10 cellular contexts compared by ENCODE assay signal in the genomic region with DNA sequence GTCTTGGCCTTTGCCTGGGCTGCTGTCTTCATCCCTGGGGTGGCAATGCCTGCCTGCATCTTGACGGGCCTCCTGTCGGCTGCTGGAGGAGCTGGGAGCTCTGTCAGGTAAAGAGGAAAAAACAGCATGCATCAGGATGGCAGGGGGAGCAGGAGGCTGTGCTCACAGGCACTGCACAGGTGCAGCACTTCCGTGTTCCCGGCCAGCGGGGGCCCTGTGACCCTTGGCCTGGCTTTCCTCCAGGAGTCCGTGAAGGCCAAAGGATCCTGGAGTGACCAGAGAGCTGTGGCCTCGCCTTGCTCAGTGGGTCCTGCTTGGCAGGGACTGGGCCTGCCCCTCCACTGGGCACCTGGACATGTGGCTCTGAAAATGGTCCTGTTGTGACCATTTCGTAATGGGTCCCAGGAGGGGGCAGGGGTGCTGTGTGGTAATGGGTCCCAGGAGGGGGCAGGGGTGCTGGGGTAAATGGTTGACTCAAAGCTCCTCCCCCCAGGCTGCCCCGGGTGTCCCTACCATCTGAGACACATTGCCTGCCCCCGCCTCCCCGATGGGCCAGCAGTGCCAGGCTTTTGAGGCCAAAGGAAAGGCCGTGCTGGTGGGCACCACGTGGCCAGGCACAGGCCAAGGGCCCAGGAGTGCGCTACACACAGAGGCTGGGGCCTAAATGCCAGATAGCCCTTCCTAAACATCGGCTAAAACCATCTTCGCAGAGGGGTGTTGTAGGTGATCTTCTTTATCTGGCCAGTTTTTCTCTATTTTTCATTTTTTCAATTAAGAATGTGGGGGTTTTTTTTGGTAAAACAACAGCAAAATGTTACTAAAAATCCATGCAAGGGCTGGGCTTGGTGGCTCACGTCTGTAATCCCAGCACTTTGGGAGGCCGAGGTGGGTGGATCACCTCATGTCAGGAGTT. TPM values are rescaled to one million over a fixed set of nuclear protein-coding genes. Genes with fewer than 3 reads are reported as not detected.
DNase-seq lines count a peak whose midpoint lies in the region; ATAC-seq and TF ChIP-seq lines count a peak whose summit lies in the region.
"Had no signal": no experiment of that assay in that cellular context is flagged by ENCODE, and none has a peak within 500 bp of the region (broad histone marks: within the 10 kb centered on the region; RNA-seq: fewer than 3 reads in every experiment).

No MANE protein-coding gene starts in this region.

- H2AFZ ChIP-seq in mammary epithelial cell (ENCODE audit: low read depth, low read length): no peak overlapping the region

- H3K9ac ChIP-seq in mammary epithelial cell (ENCODE audit: insufficient read depth, low read length): no peak overlapping the region

- H3K4me1 ChIP-seq in breast epithelium (peaks cover 41 to 60% of the 10 kb centered on the region in 2 donors), mammary epithelial cell (ENCODE audit: insufficient read depth, low read length) (peaks cover 44% of the 10 kb centered on the region), upper lobe of left lung (peaks cover 50 to 82% (median 69%) of the 10 kb centered on the region in 4 donors)

- no peaks in the 10 kb centered on the region for H3K27me3 Mint-ChIP-seq in activated T-helper 2 cell treated with anti-CD3 and anti-CD28 coated beads, Interferon-gamma antibody, Interleukin-2, Interleukin-4, amounts not matched to agents 10 μg/mL and 5 μg/mL and 100 μg/mL, durations not matched to agents 14 hours and 24 hours and 36 hours (ENCODE audit: low read depth)

- H4K20me1 ChIP-seq in mammary epithelial cell (ENCODE audit: insufficient read depth, low read length): peaks cover 3% of the 10 kb centered on the region

- intact Hi-C loops in breast epithelium (cut with DNase I; ENCODE audit: low total_unique reads): no loop called here
- intact Hi-C loops in mammary epithelial cell (cut with micrococcal nuclease): loop anchor here (10.0 kb wide), 1 partner anchor 193 kb away; no protein-coding TSS in a partner anchor
- intact Hi-C loops in activated T-helper 2 cell treated with anti-CD3 and anti-CD28 coated beads, Interferon-gamma antibody, Interleukin-2, Interleukin-4, amounts not matched to agents 10 μg/mL and 5 μg/mL and 100 μg/mL, durations not matched to agents 14 hours and 24 hours and 36 hours (cut with micrococcal nuclease): loop anchor here (5.0 kb wide), 1 partner anchor 50 kb away; no protein-coding TSS in a partner anchor

- no peak for DNase-seq in breast epithelium (ENCODE audit: low spot score in 2 of 2)
- DNase-seq in mammary epithelial cell: no peak
- DNase-seq in activated T-helper 2 cell treated with anti-CD3 and anti-CD28 coated beads, Interferon-gamma antibody, Interleukin-2, Interleukin-4, amounts not matched to agents 10 μg/mL and 5 μg/mL and 100 μg/mL, durations not matched to agents 14 hours and 24 hours and 36 hours (ENCODE audit: low spot score): no peak
- peak; percentile 9 for DNase-seq in myocyte (ENCODE audit: low read depth)
- peak in 1 of 2 donors; percentile 75 for DNase-seq in upper lobe of left lung
- DNase-seq in NCI-H774 (lab: John Stamatoyannopoulos, UW): no peak
- DNase-seq in GM20000 (ENCODE audit: low spot score): no peak
- DNase-seq: NCI-H748 treated with DMSO at 0.1 percent for 48 hours had no signal

- no peaks in the 10 kb centered on the region for H3K27me3 ChIP-seq in breast epithelium
- no peaks in the 10 kb centered on the region for H3K27me3 ChIP-seq in mammary epithelial cell (ENCODE audit: insufficient read depth, low read length)
- H3K27me3 ChIP-seq in upper lobe of left lung: no peaks in the 10 kb centered on the region
- H3K27me3 ChIP-seq: gastroesophageal sphincter had no signal

- H3K4me3 ChIP-seq in breast epithelium (no peak overlapping the region), mammary epithelial cell (replicated peaks in 1 of 3; ENCODE audit: insufficient read depth in 1 of 3, low read depth in 2 of 3, low read length in 3 of 3) (no peak overlapping the region), upper lobe of left lung (no peak overlapping the region)
- H3K4me3 ChIP-seq: gastroesophageal sphincter had no signal

- no peak overlapping the region for H3K4me2 ChIP-seq in mammary epithelial cell (ENCODE audit: insufficient read depth, low read depth, low read length)

- no TSS peak for BruUV-seq in mammary epithelial cell (replicated peaks; lab: Mats Ljungman, UMichigan)

- 94% methylated on average over 13 of the region's 18 CpGs for WGBS in mammary epithelial cell (ENCODE audit: low coverage, missing lambda C conversion rate)
- 74 to 81% methylated on average over 12 to 18 of the region's 18 CpGs for WGBS in upper lobe of left lung, 2 donors

- H3K36me3 Mint-ChIP-seq in activated T-helper 2 cell treated with anti-CD3 and anti-CD28 coated beads, Interferon-gamma antibody, Interleukin-2, Interleukin-4, amounts not matched to agents 10 μg/mL and 5 μg/mL and 100 μg/mL, durations not matched to agents 14 hours and 24 hours and 36 hours (ENCODE audit: low read depth): peaks cover 8% of the 10 kb centered on the region

- TF ChIP-seq EP300 in upper lobe of left lung (IDR thresholded peaks at IDR 0.05): no peak

- H3K79me2 ChIP-seq in mammary epithelial cell (ENCODE audit: insufficient read depth, low read length): peaks cover 15% of the 10 kb centered on the region

- TF ChIP-seq CTCF in breast epithelium (IDR thresholded peaks at IDR 0.05) (no peak), mammary epithelial cell (conservative IDR thresholded peaks at IDR 0.05 in 1 of 2, IDR thresholded peaks at IDR 0.05 in 1 of 2; ENCODE audit: extremely low read depth in 1 of 2, insufficient read depth in 1 of 2, low read depth in 1 of 2, low read length in 2 of 2) (no peak), upper lobe of left lung (IDR thresholded peaks at IDR 0.05) (no peak), GM20000 (IDR thresholded peaks at IDR 0.05; ENCODE audit: extremely low read depth, missing control alignments) (no peak)

- TF ChIP-seq POLR2A in breast epithelium (IDR thresholded peaks at IDR 0.05): no peak
- no peak for TF ChIP-seq POLR2A in upper lobe of left lung (IDR thresholded peaks at IDR 0.05)

- in situ Hi-C loops in mammary epithelial cell (cut with MboI; ENCODE audit: low sequenced_read_pairs in 2 of 2): no loop called here

- H3K27ac Mint-ChIP-seq in activated T-helper 2 cell treated with anti-CD3 and anti-CD28 coated beads, Interferon-gamma antibody, Interleukin-2, Interleukin-4, amounts not matched to agents 10 μg/mL and 5 μg/mL and 100 μg/mL, durations not matched to agents 14 hours and 24 hours and 36 hours: peak overlapping the region; percentile 53

- no peaks in the 10 kb centered on the region for H3K36me3 ChIP-seq in breast epithelium
- H3K36me3 ChIP-seq in mammary epithelial cell (ENCODE audit: insufficient read depth, low read length): no peaks in the 10 kb centered on the region
- H3K36me3 ChIP-seq in upper lobe of left lung: no peaks in the 10 kb centered on the region
- H3K36me3 ChIP-seq: gastroesophageal sphincter had no signal

- peaks cover 11% of the 10 kb centered on the region for H3K4me1 Mint-ChIP-seq in activated T-helper 2 cell treated with anti-CD3 and anti-CD28 coated beads, Interferon-gamma antibody, Interleukin-2, Interleukin-4, amounts not matched to agents 10 μg/mL and 5 μg/mL and 100 μg/mL, durations not matched to agents 14 hours and 24 hours and 36 hours (ENCODE audit: low read depth)

- dilution Hi-C loops in mammary epithelial cell (cut with HindIII; ENCODE audit: low sequenced_read_pairs): no loop called here

- H3K4me3 Mint-ChIP-seq in activated T-helper 2 cell treated with anti-CD3 and anti-CD28 coated beads, Interferon-gamma antibody, Interleukin-2, Interleukin-4, amounts not matched to agents 10 μg/mL and 5 μg/mL and 100 μg/mL, durations not matched to agents 14 hours and 24 hours and 36 hours (ENCODE audit: low read depth): no peak overlapping the region

- H3K9me3 Mint-ChIP-seq in activated T-helper 2 cell treated with anti-CD3 and anti-CD28 coated beads, Interferon-gamma antibody, Interleukin-2, Interleukin-4, amounts not matched to agents 10 μg/mL and 5 μg/mL and 100 μg/mL, durations not matched to agents 14 hours and 24 hours and 36 hours: no peaks in the 10 kb centered on the region

- CTCF ChIA-PET in mammary epithelial cell (lab: Charles Lee; ENCODE audit: low non-redundant PET): no interaction called here

- H3K9me3 ChIP-seq in breast epithelium (no peaks in the 10 kb centered on the region), mammary epithelial cell (replicated peaks; ENCODE audit: insufficient read depth, low read length) (no peaks in the 10 kb centered on the region), upper lobe of left lung (no peaks in the 10 kb centered on the region)
- H3K9me3 ChIP-seq: gastroesophageal sphincter had no signal

- ATAC-seq in upper lobe of left lung (ENCODE audit: low FRiP score in 2 of 2) (no peak), GM21381 (IDR thresholded peaks at IDR 0.05; ENCODE audit: unreplicated experiment) (no peak)
- ATAC-seq: gastroesophageal sphincter had no signal

- peak overlapping the region; percentile 95 to 96 for H3K27ac ChIP-seq in breast epithelium
- H3K27ac ChIP-seq in mammary epithelial cell (ENCODE audit: insufficient read depth, low read depth, low read length): no peak overlapping the region
- peak overlapping the region in 3 of 4 donors; percentile 85 to 96 (median 91) for H3K27ac ChIP-seq in upper lobe of left lung

RNA-seq across cellular contexts. Expression of a gene that starts 4.0 kb away (rescaled TPM):
- total RNA-seq in breast epithelium: 100 to 1,000 TPM in 1 of 3 donors, 10 to 100 TPM in 2; 95.4 to 590 (median 98.6) TPM
- 100 to 1,000 TPM; 126 to 452 TPM for total RNA-seq in mammary epithelial cell
- polyA plus RNA-seq in mammary epithelial cell: 217 TPM
- polyA minus RNA-seq in mammary epithelial cell: 278 TPM
- 387 and 409 TPM in 2 replicates for total RNA-seq in activated T-helper 2 cell treated with anti-CD3 and anti-CD28 coated beads, Interferon-gamma antibody, Interleukin-2, Interleukin-4, amounts not matched to agents 10 μg/mL and 5 μg/mL and 100 μg/mL, durations not matched to agents 14 hours and 24 hours and 36 hours
- 78.4 and 97.9 TPM in 2 replicates for total RNA-seq in myocyte
- 74.1 TPM for polyA plus RNA-seq in myocyte (2012)
- total RNA-seq in upper lobe of left lung: 100 to 1,000 TPM; 191 to 805 (median 577) TPM

RNA-seq across cellular contexts. Expression of a gene that starts 36.4 kb away (rescaled TPM):
- total RNA-seq in breast epithelium (10 to 100 TPM; 55.0 to 96.4 (median 82.0) TPM), mammary epithelial cell (10 to 100 TPM; 59.0 to 94.2 TPM), myocyte (97.1 and 109 TPM in 2 replicates), upper lobe of left lung (100 to 1,000 TPM in 3 of 6 donors, 10 to 100 TPM in 3; 53.5 to 183 (median 106) TPM)
- 65.9 TPM for polyA plus RNA-seq in mammary epithelial cell
- polyA minus RNA-seq in mammary epithelial cell: 74.3 TPM
- total RNA-seq in activated T-helper 2 cell treated with anti-CD3 and anti-CD28 coated beads, Interferon-gamma antibody, Interleukin-2, Interleukin-4, amounts not matched to agents 10 μg/mL and 5 μg/mL and 100 μg/mL, durations not matched to agents 14 hours and 24 hours and 36 hours: 154 and 179 TPM in 2 replicates
- polyA plus RNA-seq in myocyte (2012): 65.8 TPM

RNA-seq across cellular contexts. Expression of a gene that starts 50.3 kb away (rescaled TPM):
- 10 to 100 TPM; 68.8 to 95.4 (median 94.4) TPM for total RNA-seq in breast epithelium
- 10 to 100 TPM; 84.2 to 98.2 TPM for total RNA-seq in mammary epithelial cell
- polyA plus RNA-seq in mammary epithelial cell: 103 TPM
- polyA minus RNA-seq in mammary epithelial cell: 65.6 TPM
- 103 TPM in 2 replicates for total RNA-seq in activated T-helper 2 cell treated with anti-CD3 and anti-CD28 coated beads, Interferon-gamma antibody, Interleukin-2, Interleukin-4, amounts not matched to agents 10 μg/mL and 5 μg/mL and 100 μg/mL, durations not matched to agents 14 hours and 24 hours and 36 hours
- 121 and 122 TPM in 2 replicates for total RNA-seq in myocyte
- 115 TPM for polyA plus RNA-seq in myocyte (2012)
- total RNA-seq in upper lobe of left lung: 100 to 1,000 TPM in 4 of 6 donors, 10 to 100 TPM in 2; 55.2 to 147 (median 108) TPM

RNA-seq across cellular contexts. Expression of a gene that starts 50.4 kb away (rescaled TPM):
- 10 to 100 TPM; 30.5 to 49.4 (median 31.8) TPM for total RNA-seq in breast epithelium
- 10 to 100 TPM; 37.7 to 38.2 TPM for total RNA-seq in mammary epithelial cell
- polyA plus RNA-seq in mammary epithelial cell: 13.6 TPM
- polyA minus RNA-seq in mammary epithelial cell: 21.2 TPM
- total RNA-seq in activated T-helper 2 cell treated with anti-CD3 and anti-CD28 coated beads, Interferon-gamma antibody, Interleukin-2, Interleukin-4, amounts not matched to agents 10 μg/mL and 5 μg/mL and 100 μg/mL, durations not matched to agents 14 hours and 24 hours and 36 hours: 21.8 and 21.9 TPM in 2 replicates
- 42.7 and 45.4 TPM in 2 replicates for total RNA-seq in myocyte
- 66.1 TPM for polyA plus RNA-seq in myocyte (2012)
- 100 to 1,000 TPM in 1 of 6 donors, 10 to 100 TPM in 5; 25.0 to 101 (median 37.5) TPM for total RNA-seq in upper lobe of left lung
